In the genomic region with DNA sequence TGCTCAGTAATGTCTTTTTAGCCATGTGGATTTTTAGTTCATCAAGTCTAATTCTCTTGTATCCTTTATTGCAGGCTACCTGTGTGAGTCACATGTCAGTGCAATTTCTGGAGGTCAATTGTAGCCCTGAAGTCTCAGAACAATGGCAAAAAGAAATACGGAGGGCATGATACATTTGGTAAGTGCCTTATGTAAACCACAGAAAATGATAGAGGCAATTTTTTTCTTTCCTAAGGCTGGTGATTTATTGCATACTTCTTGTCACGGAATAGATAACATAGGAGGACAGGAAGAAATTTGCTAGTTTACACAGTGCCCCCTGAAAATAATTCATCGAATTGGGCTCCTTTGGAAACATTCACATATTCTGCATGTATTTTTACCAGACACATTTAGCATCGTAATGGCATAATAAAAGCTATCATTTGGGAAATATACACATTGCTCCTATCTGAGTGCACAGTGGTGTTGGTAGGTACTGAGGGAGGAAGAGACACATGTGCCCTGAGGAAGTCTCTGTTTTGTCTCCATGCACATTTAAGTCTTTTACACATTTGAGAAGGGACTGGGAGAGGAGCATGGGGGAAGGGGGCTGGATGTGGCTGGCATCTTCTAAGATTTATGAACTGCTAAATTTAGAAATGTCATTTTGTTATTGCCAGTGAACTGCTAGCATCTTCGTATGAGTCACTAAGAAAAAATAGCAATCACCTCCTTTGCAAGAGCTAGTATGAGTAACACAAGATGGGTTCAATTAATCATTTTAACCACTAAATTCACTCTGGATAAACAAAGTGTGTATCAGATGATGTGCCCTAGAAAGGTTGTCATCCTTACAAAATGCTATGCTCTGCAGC, we compare ENCODE assay signal across 12 cellular contexts.
DNase-seq lines count a peak whose midpoint lies in the region; ATAC-seq and TF ChIP-seq lines count a peak whose summit lies in the region.
"Had no signal": no experiment of that assay in that cellular context is flagged by ENCODE, and none has a peak within 500 bp of the region (broad histone marks: within the 10 kb centered on the region; RNA-seq: fewer than 3 reads in every experiment).

No MANE protein-coding gene starts in this region.

- H3K27me3 ChIP-seq in MM.1S (replicated peaks; ENCODE audit: insufficient read depth, low read length) (no peaks in the 10 kb centered on the region), lower lobe of right lung (ENCODE audit: low read depth) (no peaks in the 10 kb centered on the region)
- H3K27me3 ChIP-seq: spleen had no signal

- peak overlapping the region; percentile 23; the same call in 1 of the 2 replicates for H2AFZ ChIP-seq in MM.1S (ENCODE audit: low read length)

- no peak for TF ChIP-seq CTCF in MM.1S (IDR thresholded peaks at IDR 0.05; ENCODE audit: low read length)
- no peak for TF ChIP-seq CTCF in lower lobe of right lung (IDR thresholded peaks at IDR 0.05)
- TF ChIP-seq CTCF in lower leg skin (IDR thresholded peaks at IDR 0.05) = no peak

- 33 to 41% methylated on average over 5 of the region's 5 CpGs for WGBS in lower leg skin, 2 donors

- H3K36me3 Mint-ChIP-seq in activated T-helper 17 cell treated with anti-CD3 and anti-CD28 coated beads, Interleukin-2, amount 50 U/mL, for 72 hours (ENCODE audit: low read depth) = no peaks in the 10 kb centered on the region

- TF ChIP-seq POLR2A in lower leg skin (IDR thresholded peaks at IDR 0.05) = no peak

- H3K4me1 Mint-ChIP-seq in activated T-helper 17 cell treated with anti-CD3 and anti-CD28 coated beads, Interleukin-2, amount 50 U/mL, for 72 hours = no peaks in the 10 kb centered on the region
- H3K4me1 Mint-ChIP-seq: T-helper 17 cell had no signal

- DNase-seq in COLO829 (ENCODE audit: low spot score) (peak; percentile 30), MM.1S (peak; percentile 14), lower lobe of right lung (no peak), lower leg skin (ENCODE audit: low spot score in 2 of 2) (no peak)
- no peak for DNase-seq in effector CD8-positive, alpha-beta T cell (lab: John Stamatoyannopoulos, UW)
- DNase-seq: NCI-H1092, spleen, T-helper 17 cell had no signal

- peak overlapping the region; percentile 60 for H3K4me2 ChIP-seq in MM.1S (ENCODE audit: low read depth, low read length)

- ATAC-seq in activated T-helper 17 cell treated with anti-CD3 and anti-CD28 coated beads, Interleukin-2, amount 50 U/mL, for 72 hours (replicated peaks) = peak; percentile 80
- peak; percentile 29 to 35 for ATAC-seq in lower lobe of right lung
- ATAC-seq in GM19328 (IDR thresholded peaks at IDR 0.05; ENCODE audit: unreplicated experiment) = no peak
- no peak for ATAC-seq in HG02852 (IDR thresholded peaks at IDR 0.05; ENCODE audit: unreplicated experiment)
- ATAC-seq: left lobe of liver, T-helper 17 cell had no signal

- peaks cover 5% of the 10 kb centered on the region; the same call in 1 of the 2 replicates for H3F3A ChIP-seq in MM.1S (ENCODE audit: insufficient read depth, low read length)

- intact Hi-C loops in lower lobe of right lung (cut with DNase I) = no loop called here
- intact Hi-C loops in lower leg skin (cut with DNase I; ENCODE audit: low total_unique reads) = no loop called here

- no peaks in the 10 kb centered on the region for H3K9me2 ChIP-seq in MM.1S (replicated peaks; ENCODE audit: insufficient read depth, low read length)

- peaks cover 5% of the 10 kb centered on the region for H3K9me3 Mint-ChIP-seq in activated T-helper 17 cell treated with anti-CD3 and anti-CD28 coated beads, Interleukin-2, amount 50 U/mL, for 72 hours

- H3K9ac ChIP-seq in MM.1S (ENCODE audit: low read length) = no peak overlapping the region

- no peaks in the 10 kb centered on the region for H3K79me2 ChIP-seq in MM.1S (ENCODE audit: low read length)

- H3K4me3 ChIP-seq in MM.1S (ENCODE audit: low read length) (peak overlapping the region; percentile 42), lower lobe of right lung (no peak overlapping the region), lower leg skin (ENCODE audit: low read depth, poor library complexity, severe bottlenecking) (no peak overlapping the region)
- H3K4me3 ChIP-seq: spleen had no signal

- H4K20me1 ChIP-seq in MM.1S (ENCODE audit: insufficient read depth, low read length) = no peaks in the 10 kb centered on the region

- H3K9me3 ChIP-seq in MM.1S (replicated peaks; ENCODE audit: insufficient read depth, low read length) (no peaks in the 10 kb centered on the region), lower lobe of right lung (no peaks in the 10 kb centered on the region)

- H3K27ac ChIP-seq in MM.1S (ENCODE audit: low read length) (peak overlapping the region; percentile 65; the same call in 1 of the 2 replicates), lower lobe of right lung (no peak overlapping the region)
- H3K27ac ChIP-seq: spleen had no signal

- no peak overlapping the region for H3K4me3 Mint-ChIP-seq in activated T-helper 17 cell treated with anti-CD3 and anti-CD28 coated beads, Interleukin-2, amount 50 U/mL, for 72 hours
- H3K4me3 Mint-ChIP-seq: T-helper 17 cell had no signal

- H3K27ac Mint-ChIP-seq in activated T-helper 17 cell treated with anti-CD3 and anti-CD28 coated beads, Interleukin-2, amount 50 U/mL, for 72 hours = no peak overlapping the region
- H3K27ac Mint-ChIP-seq: T-helper 17 cell had no signal

- H3K36me3 ChIP-seq in MM.1S (replicated peaks; ENCODE audit: insufficient read depth, low read length) (no peaks in the 10 kb centered on the region), lower lobe of right lung (no peaks in the 10 kb centered on the region)
- H3K36me3 ChIP-seq: spleen had no signal

- H3K4me1 ChIP-seq in MM.1S (ENCODE audit: low read length) (peaks cover 19% of the 10 kb centered on the region), lower lobe of right lung (no peaks in the 10 kb centered on the region)
- H3K4me1 ChIP-seq: spleen had no signal

- H3K27me3 Mint-ChIP-seq in activated T-helper 17 cell treated with anti-CD3 and anti-CD28 coated beads, Interleukin-2, amount 50 U/mL, for 72 hours = no peaks in the 10 kb centered on the region
- H3K27me3 Mint-ChIP-seq: T-helper 17 cell had no signal

Comparison
In these comparisons a context has a peak if more than half of its experiments do, and no peak if none do; other contexts are left out.
1. DNase-seq: peak in COLO829 (single experiment) and MM.1S (single experiment); none in lower lobe of right lung (single experiment), lower leg skin (0 of 2) and effector CD8-positive, alpha-beta T cell (single experiment).
2. ATAC-seq: peak in activated T-helper 17 cell treated with anti-CD3 and anti-CD28 coated beads, Interleukin-2, amount 50 U/mL, for 72 hours (single experiment) and lower lobe of right lung (2 of 2); none in GM19328 (single experiment) and HG02852 (single experiment).